Comparison of ENCODE assay signal across 8 cellular contexts in genomic region chr3:52291508-52292181, GRCh38. TPM values are rescaled to one million over a fixed set of nuclear protein-coding genes. Genes with fewer than 3 reads are reported as not detected.
A peak's percentile ranks its signal among the peaks of the same experiment; 100 is the strongest.
DNase-seq lines count a peak whose midpoint lies in the region; ATAC-seq and TF ChIP-seq lines count a peak whose summit lies in the region.

No MANE protein-coding gene starts in this region.

- H3K36me3 ChIP-seq in kidney epithelial cell (ENCODE audit: control insufficient read depth, insufficient read depth, low read length) = no peaks in the 10 kb centered on the region

- no peaks in the 10 kb centered on the region for H3K9me3 Mint-ChIP-seq in activated T-cell treated with anti-CD3 and anti-CD28 coated beads, Interleukin-2, amount 50 U/mL, for 4 hours

- TF ChIP-seq CTCF in kidney epithelial cell (IDR thresholded peaks at IDR 0.05; ENCODE audit: insufficient read depth, low read length, poor library complexity, severe bottlenecking) = peak; percentile 62

- no peak for ATAC-seq in activated T-cell treated with anti-CD3 and anti-CD28 coated beads, Interleukin-2, amount 50 U/mL, for 4 hours
- ATAC-seq in HG02981 (IDR thresholded peaks at IDR 0.05; ENCODE audit: unreplicated experiment) (no peak), GM19395 (IDR thresholded peaks at IDR 0.05; ENCODE audit: unreplicated experiment) (no peak), GM21528 (IDR thresholded peaks at IDR 0.05; ENCODE audit: low FRiP score, unreplicated experiment) (no peak), GM19455 (IDR thresholded peaks at IDR 0.05; ENCODE audit: unreplicated experiment) (no peak)

- peaks cover 7% of the 10 kb centered on the region for H3K36me3 Mint-ChIP-seq in activated T-cell treated with anti-CD3 and anti-CD28 coated beads, Interleukin-2, amount 50 U/mL, for 4 hours (ENCODE audit: insufficient read depth)

- H3K4me3 Mint-ChIP-seq in activated T-cell treated with anti-CD3 and anti-CD28 coated beads, Interleukin-2, amount 50 U/mL, for 4 hours = no peak overlapping the region

- peak; percentile 36 for DNase-seq in COR-L47 (lab: John Stamatoyannopoulos, UW)
- DNase-seq in Kasumi-1 (lab: John Stamatoyannopoulos, UW) = peak; percentile 30 to 31
- peak; percentile 38 for DNase-seq in activated T-cell treated with anti-CD3 and anti-CD28 coated beads, Interleukin-2, amount 50 U/mL, for 4 hours
- DNase-seq in kidney epithelial cell (ENCODE audit: low read depth) = no peak

- H3K27me3 ChIP-seq in kidney epithelial cell (ENCODE audit: control insufficient read depth, insufficient read depth, low read length) = no peaks in the 10 kb centered on the region

- H3K4me1 Mint-ChIP-seq in activated T-cell treated with anti-CD3 and anti-CD28 coated beads, Interleukin-2, amount 50 U/mL, for 4 hours (ENCODE audit: low read depth) = peaks cover 27% of the 10 kb centered on the region

- no peak overlapping the region for H3K4me3 ChIP-seq in kidney epithelial cell (ENCODE audit: low read depth, low read length)

- H3K27me3 Mint-ChIP-seq in activated T-cell treated with anti-CD3 and anti-CD28 coated beads, Interleukin-2, amount 50 U/mL, for 4 hours (ENCODE audit: low read depth) = no peaks in the 10 kb centered on the region

RNA-seq across cellular contexts. Expression of gene GLYCTK, which starts 4.0 kb away (rescaled TPM):
- total RNA-seq in activated T-cell treated with anti-CD3 and anti-CD28 coated beads, Interleukin-2, amount 50 U/mL, for 4 hours = 10 to 100 TPM; 13.0 to 15.5 (median 13.3) TPM
- 13.2 and 13.5 TPM in 2 replicates for total RNA-seq in kidney epithelial cell

RNA-seq across cellular contexts. Expression of gene WDR82, which starts 13.2 kb away (rescaled TPM):
- total RNA-seq in activated T-cell treated with anti-CD3 and anti-CD28 coated beads, Interleukin-2, amount 50 U/mL, for 4 hours = 100 to 1,000 TPM; 107 to 119 (median 115) TPM
- total RNA-seq in kidney epithelial cell = 47.6 and 49.0 TPM in 2 replicates

RNA-seq across cellular contexts. Expression of gene DNAH1, which starts 24.5 kb away (rescaled TPM):
- 1 to 10 TPM; 6.4 to 8.4 (median 6.6) TPM for total RNA-seq in activated T-cell treated with anti-CD3 and anti-CD28 coated beads, Interleukin-2, amount 50 U/mL, for 4 hours
- total RNA-seq in kidney epithelial cell = 0.96 and 2.9 TPM in 2 replicates

RNA-seq across cellular contexts. Expression of gene PPM1M, which starts 46.1 kb away (rescaled TPM):
- 10 to 100 TPM; 26.6 to 40.0 (median 39.7) TPM for total RNA-seq in activated T-cell treated with anti-CD3 and anti-CD28 coated beads, Interleukin-2, amount 50 U/mL, for 4 hours
- 6.1 and 8.8 TPM in 2 replicates for total RNA-seq in kidney epithelial cell

RNA-seq across cellular contexts. Expression of gene TWF2, which starts 52.7 kb away (rescaled TPM):
- 10 to 100 TPM; 69.7 to 76.5 (median 72.8) TPM for total RNA-seq in activated T-cell treated with anti-CD3 and anti-CD28 coated beads, Interleukin-2, amount 50 U/mL, for 4 hours
- 159 and 194 TPM in 2 replicates for total RNA-seq in kidney epithelial cell
